1 cellular context compared by ENCODE assay signal in the genomic region with DNA sequence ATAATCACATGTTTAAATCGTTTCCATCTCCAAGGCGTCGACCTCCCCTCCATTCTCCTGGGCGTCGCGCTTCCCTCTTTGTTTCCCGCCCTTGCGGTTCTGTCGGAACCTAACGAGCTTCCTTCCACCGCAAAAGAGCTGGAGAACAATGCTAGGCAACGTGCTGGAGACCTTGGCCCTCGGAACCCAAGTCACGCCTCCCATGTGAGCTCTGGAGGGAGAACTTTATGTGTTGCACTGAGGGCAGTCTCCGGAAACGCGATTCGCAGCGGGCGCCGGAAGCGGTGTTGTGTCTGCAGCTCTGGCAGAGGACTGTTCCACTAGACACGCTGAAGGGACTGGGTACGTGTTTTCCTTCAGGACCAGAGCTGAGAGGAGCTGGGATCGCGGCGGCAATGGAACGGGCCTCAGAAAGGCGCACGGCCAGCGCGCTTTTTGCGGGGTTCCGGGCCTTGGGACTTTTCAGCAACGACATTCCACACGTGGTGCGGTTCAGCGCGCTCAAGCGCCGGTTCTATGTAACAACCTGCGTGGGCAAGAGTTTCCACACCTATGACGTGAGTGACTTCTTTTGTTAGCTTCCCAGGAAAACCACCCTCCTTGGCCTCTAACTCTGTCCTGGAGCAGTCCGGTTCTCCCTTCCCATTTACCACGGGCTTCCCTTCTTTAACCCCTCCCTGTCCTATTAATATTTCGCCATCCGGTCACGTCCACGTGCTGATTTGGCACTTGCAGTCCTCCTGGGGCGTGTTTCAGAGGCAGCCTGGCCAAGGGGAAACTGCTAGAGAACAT.
A peak's percentile ranks its signal among the peaks of the same experiment; 100 is the strongest.
TF ChIP-seq lines count a peak whose summit lies in the region.

TSS of gene WDR36 (plus strand) at position 287 of the 792 bp plus-strand sequence. CDS start at position 396, 109 bp downstream.

TF ChIP-seq in HepG2, 621 proteins besides CTCF, POLR2A, EP300 and RAD21 (continued from another document and continues in another):
- TF ChIP-seq ZNF740 (CRISPR knock-in tag; IDR thresholded peaks at IDR 0.05) (peak; percentile 41; the same call in 1 of the 2 replicates), NFIB (CRISPR knock-in tag; IDR thresholded peaks at IDR 0.05; ENCODE audit: borderline replicate concordance) (peak; percentile 82; the same call in 1 of the 2 replicates), ZNF12 (CRISPR knock-in tag; IDR thresholded peaks at IDR 0.05) (peak; percentile 91), ZNF446 (CRISPR knock-in tag; IDR thresholded peaks at IDR 0.05) (peak; percentile 55; the same call in 1 of the 2 replicates), ARNT (IDR thresholded peaks at IDR 0.05) (no peak), ZNF788 (CRISPR knock-in tag; IDR thresholded peaks at IDR 0.05; ENCODE audit: borderline replicate concordance) (peak; percentile 99), HMG20B (CRISPR knock-in tag; conservative IDR thresholded peaks at IDR 0.05) (peak; percentile 83), ZNF124 (CRISPR knock-in tag; IDR thresholded peaks at IDR 0.05) (peak; percentile 92), XBP1 (CRISPR knock-in tag; IDR thresholded peaks at IDR 0.05) (peak; percentile 56), MIXL1 (CRISPR knock-in tag; IDR thresholded peaks at IDR 0.05) (peak; percentile 95), TBX2 (CRISPR knock-in tag; IDR thresholded peaks at IDR 0.05; ENCODE audit: borderline replicate concordance) (peak; percentile 82; the same call in 1 of the 2 replicates), HOXA9 (CRISPR knock-in tag; IDR thresholded peaks at IDR 0.05; ENCODE audit: borderline replicate concordance) (peak; percentile 97), TP53 (CRISPR knock-in tag; conservative IDR thresholded peaks at IDR 0.05) (peak; percentile 91), ZNF143 (CRISPR knock-in tag; IDR thresholded peaks at IDR 0.05) (peak; percentile 68), ZNF547 (CRISPR knock-in tag; IDR thresholded peaks at IDR 0.05) (peak; percentile 98), JUN (CRISPR knock-in tag; IDR thresholded peaks at IDR 0.05) (peak; percentile 84), CEBPB (IDR thresholded peaks at IDR 0.05; ENCODE audit: borderline replicate concordance, low read depth, low read length) (peak; percentile 34; the same call in 1 of the 2 replicates), ZKSCAN5 (CRISPR knock-in tag; IDR thresholded peaks at IDR 0.05) (no peak), HOXA3 (CRISPR knock-in tag; IDR thresholded peaks at IDR 0.05) (peak; percentile 98), DNMT3B (CRISPR knock-in tag; conservative IDR thresholded peaks at IDR 0.05) (peak; percentile 93), ZNF18 (CRISPR knock-in tag; IDR thresholded peaks at IDR 0.05; ENCODE audit: insufficient replicate concordance) (peak; percentile 89), ZNF530 (CRISPR knock-in tag; IDR thresholded peaks at IDR 0.05; ENCODE audit: low read depth) (0 out of 2 replicates have a peak, but pooled peaks have one; percentile 51), FLYWCH1 (CRISPR knock-in tag; IDR thresholded peaks at IDR 0.05) (peak; percentile 81; the same call in 1 of the 2 replicates), ZFP36L2 (CRISPR knock-in tag; IDR thresholded peaks at IDR 0.05) (no peak), ZNF253 (CRISPR knock-in tag; IDR thresholded peaks at IDR 0.05; ENCODE audit: borderline replicate concordance) (peak; percentile 93; the same call in 1 of the 2 replicates), ZNF33A (CRISPR knock-in tag; IDR thresholded peaks at IDR 0.05; ENCODE audit: borderline replicate concordance) (no peak), PBX3 (CRISPR knock-in tag; IDR thresholded peaks at IDR 0.05; ENCODE audit: borderline replicate concordance) (peak; percentile 72; the same call in 1 of the 2 replicates), ARNTL (CRISPR knock-in tag; IDR thresholded peaks at IDR 0.05) (peak; percentile 81), ZNF234 (CRISPR knock-in tag; conservative IDR thresholded peaks at IDR 0.05) (no peak), BATF2 (CRISPR knock-in tag; IDR thresholded peaks at IDR 0.05) (peak; percentile 96), CENPBD1 (CRISPR knock-in tag; IDR thresholded peaks at IDR 0.05; ENCODE audit: borderline replicate concordance, low read depth) (0 out of 2 replicates have a peak, but pooled peaks have one; percentile 60), CBX5 (CRISPR knock-in tag; IDR thresholded peaks at IDR 0.05; ENCODE audit: borderline replicate concordance) (peak; percentile 100), GFI1 (CRISPR knock-in tag; IDR thresholded peaks at IDR 0.05; ENCODE audit: borderline replicate concordance) (peak; percentile 91), ZNF34 (CRISPR knock-in tag; IDR thresholded peaks at IDR 0.05; ENCODE audit: borderline replicate concordance) (peak; percentile 79; the same call in 1 of the 2 replicates), CREB1 (IDR thresholded peaks at IDR 0.05) (peak; percentile 65), CREB1 (CRISPR knock-in tag; IDR thresholded peaks at IDR 0.05) (peak; percentile 95)
- TF ChIP-seq, protein P1, sequence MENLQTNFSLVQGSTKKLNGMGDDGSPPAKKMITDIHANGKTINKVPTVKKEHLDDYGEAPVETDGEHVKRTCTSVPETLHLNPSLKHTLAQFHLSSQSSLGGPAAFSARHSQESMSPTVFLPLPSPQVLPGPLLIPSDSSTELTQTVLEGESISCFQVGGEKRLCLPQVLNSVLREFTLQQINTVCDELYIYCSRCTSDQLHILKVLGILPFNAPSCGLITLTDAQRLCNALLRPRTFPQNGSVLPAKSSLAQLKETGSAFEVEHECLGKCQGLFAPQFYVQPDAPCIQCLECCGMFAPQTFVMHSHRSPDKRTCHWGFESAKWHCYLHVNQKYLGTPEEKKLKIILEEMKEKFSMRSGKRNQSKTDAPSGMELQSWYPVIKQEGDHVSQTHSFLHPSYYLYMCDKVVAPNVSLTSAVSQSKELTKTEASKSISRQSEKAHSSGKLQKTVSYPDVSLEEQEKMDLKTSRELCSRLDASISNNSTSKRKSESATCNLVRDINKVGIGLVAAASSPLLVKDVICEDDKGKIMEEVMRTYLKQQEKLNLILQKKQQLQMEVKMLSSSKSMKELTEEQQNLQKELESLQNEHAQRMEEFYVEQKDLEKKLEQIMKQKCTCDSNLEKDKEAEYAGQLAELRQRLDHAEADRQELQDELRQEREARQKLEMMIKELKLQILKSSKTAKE (CRISPR knock-in tag; IDR thresholded peaks at IDR 0.05; ENCODE audit: borderline replicate concordance), result peak; percentile 73; the same call in 1 of the 2 replicates
- TF ChIP-seq, protein P2, sequence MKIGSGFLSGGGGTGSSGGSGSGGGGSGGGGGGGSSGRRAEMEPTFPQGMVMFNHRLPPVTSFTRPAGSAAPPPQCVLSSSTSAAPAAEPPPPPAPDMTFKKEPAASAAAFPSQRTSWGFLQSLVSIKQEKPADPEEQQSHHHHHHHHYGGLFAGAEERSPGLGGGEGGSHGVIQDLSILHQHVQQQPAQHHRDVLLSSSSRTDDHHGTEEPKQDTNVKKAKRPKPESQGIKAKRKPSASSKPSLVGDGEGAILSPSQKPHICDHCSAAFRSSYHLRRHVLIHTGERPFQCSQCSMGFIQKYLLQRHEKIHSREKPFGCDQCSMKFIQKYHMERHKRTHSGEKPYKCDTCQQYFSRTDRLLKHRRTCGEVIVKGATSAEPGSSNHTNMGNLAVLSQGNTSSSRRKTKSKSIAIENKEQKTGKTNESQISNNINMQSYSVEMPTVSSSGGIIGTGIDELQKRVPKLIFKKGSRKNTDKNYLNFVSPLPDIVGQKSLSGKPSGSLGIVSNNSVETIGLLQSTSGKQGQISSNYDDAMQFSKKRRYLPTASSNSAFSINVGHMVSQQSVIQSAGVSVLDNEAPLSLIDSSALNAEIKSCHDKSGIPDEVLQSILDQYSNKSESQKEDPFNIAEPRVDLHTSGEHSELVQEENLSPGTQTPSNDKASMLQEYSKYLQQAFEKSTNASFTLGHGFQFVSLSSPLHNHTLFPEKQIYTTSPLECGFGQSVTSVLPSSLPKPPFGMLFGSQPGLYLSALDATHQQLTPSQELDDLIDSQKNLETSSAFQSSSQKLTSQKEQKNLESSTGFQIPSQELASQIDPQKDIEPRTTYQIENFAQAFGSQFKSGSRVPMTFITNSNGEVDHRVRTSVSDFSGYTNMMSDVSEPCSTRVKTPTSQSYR (CRISPR knock-in tag; IDR thresholded peaks at IDR 0.05; ENCODE audit: borderline replicate concordance), result peak; percentile 79; the same call in 1 of the 2 replicates
- TF ChIP-seq, protein P3, sequence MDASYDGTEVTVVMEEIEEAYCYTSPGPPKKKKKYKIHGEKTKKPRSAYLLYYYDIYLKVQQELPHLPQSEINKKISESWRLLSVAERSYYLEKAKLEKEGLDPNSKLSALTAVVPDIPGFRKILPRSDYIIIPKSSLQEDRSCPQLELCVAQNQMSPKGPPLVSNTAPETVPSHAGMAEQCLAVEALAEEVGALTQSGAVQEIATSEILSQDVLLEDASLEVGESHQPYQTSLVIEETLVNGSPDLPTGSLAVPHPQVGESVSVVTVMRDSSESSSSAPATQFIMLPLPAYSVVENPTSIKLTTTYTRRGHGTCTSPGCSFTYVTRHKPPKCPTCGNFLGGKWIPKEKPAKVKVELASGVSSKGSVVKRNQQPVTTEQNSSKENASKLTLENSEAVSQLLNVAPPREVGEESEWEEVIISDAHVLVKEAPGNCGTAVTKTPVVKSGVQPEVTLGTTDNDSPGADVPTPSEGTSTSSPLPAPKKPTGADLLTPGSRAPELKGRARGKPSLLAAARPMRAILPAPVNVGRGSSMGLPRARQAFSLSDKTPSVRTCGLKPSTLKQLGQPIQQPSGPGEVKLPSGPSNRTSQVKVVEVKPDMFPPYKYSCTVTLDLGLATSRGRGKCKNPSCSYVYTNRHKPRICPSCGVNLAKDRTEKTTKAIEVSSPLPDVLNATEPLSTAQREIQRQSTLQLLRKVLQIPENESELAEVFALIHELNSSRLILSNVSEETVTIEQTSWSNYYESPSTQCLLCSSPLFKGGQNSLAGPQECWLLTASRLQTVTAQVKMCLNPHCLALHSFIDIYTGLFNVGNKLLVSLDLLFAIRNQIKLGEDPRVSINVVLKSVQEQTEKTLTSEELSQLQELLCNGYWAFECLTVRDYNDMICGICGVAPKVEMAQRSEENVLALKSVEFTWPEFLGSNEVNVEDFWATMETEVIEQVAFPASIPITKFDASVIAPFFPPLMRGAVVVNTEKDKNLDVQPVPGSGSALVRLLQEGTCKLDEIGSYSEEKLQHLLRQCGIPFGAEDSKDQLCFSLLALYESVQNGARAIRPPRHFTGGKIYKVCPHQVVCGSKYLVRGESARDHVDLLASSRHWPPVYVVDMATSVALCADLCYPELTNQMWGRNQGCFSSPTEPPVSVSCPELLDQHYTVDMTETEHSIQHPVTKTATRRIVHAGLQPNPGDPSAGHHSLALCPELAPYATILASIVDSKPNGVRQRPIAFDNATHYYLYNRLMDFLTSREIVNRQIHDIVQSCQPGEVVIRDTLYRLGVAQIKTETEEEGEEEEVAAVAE (CRISPR knock-in tag; IDR thresholded peaks at IDR 0.05; ENCODE audit: borderline replicate concordance), result peak; percentile 98
- TF ChIP-seq, protein P4, sequence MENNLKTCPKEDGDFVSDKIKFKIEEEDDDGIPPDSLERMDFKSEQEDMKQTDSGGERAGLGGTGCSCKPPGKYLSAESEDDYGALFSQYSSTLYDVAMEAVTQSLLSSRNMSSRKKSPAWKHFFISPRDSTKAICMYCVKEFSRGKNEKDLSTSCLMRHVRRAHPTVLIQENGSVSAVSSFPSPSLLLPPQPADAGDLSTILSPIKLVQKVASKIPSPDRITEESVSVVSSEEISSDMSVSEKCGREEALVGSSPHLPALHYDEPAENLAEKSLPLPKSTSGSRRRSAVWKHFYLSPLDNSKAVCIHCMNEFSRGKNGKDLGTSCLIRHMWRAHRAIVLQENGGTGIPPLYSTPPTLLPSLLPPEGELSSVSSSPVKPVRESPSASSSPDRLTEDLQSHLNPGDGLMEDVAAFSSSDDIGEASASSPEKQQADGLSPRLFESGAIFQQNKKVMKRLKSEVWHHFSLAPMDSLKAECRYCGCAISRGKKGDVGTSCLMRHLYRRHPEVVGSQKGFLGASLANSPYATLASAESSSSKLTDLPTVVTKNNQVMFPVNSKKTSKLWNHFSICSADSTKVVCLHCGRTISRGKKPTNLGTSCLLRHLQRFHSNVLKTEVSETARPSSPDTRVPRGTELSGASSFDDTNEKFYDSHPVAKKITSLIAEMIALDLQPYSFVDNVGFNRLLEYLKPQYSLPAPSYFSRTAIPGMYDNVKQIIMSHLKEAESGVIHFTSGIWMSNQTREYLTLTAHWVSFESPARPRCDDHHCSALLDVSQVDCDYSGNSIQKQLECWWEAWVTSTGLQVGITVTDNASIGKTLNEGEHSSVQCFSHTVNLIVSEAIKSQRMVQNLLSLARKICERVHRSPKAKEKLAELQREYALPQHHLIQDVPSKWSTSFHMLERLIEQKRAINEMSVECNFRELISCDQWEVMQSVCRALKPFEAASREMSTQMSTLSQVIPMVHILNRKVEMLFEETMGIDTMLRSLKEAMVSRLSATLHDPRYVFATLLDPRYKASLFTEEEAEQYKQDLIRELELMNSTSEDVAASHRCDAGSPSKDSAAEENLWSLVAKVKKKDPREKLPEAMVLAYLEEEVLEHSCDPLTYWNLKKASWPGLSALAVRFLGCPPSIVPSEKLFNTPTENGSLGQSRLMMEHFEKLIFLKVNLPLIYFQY (CRISPR knock-in tag; IDR thresholded peaks at IDR 0.05; ENCODE audit: borderline replicate concordance), result peak; percentile 86
